Comparison of ENCODE assay signal across 8 cellular contexts in genomic region chr3:54830658-54831057, GRCh38.
A peak's percentile ranks its signal among the peaks of the same experiment; 100 is the strongest.
DNase-seq lines count a peak whose midpoint lies in the region; ATAC-seq and TF ChIP-seq lines count a peak whose summit lies in the region.

No MANE protein-coding gene starts in this region.

- H3K9me3 ChIP-seq in OCI-LY7 (ENCODE audit: low read length), result peaks cover 5% of the 10 kb centered on the region; the same call in 1 of the 2 replicates

- intact Hi-C loops in OCI-LY7 (cut with micrococcal nuclease; ENCODE audit: unreplicated experiment), result no loop called here

- no peaks in the 10 kb centered on the region for H3K27me3 ChIP-seq in foreskin keratinocyte

- CTCF ChIA-PET in OCI-LY7 (lab: Charles Lee; ENCODE audit: unreplicated experiment), result no interaction called here

- H3K79me2 ChIP-seq in OCI-LY7 (ENCODE audit: insufficient read depth, low read depth, low read length), result no peaks in the 10 kb centered on the region

- TF ChIP-seq CTCF in GM12801 (IDR thresholded peaks at IDR 0.05; ENCODE audit: extremely low read depth, insufficient read length) (peak; percentile 18), OCI-LY7 (conservative IDR thresholded peaks at IDR 0.05; ENCODE audit: low read length) (peak; percentile 78), foreskin keratinocyte (conservative IDR thresholded peaks at IDR 0.05) (peak; percentile 77)

- H3K9me2 ChIP-seq in OCI-LY7 (ENCODE audit: insufficient read depth, low read length), result no peaks in the 10 kb centered on the region

- no TSS peak for BruUV-seq in OCI-LY7 (replicated peaks; lab: Mats Ljungman, UMichigan)

- DNase-seq in ACHN (peak; percentile 22), OCI-LY7 (ENCODE audit: low spot score) (peak; percentile 41), foreskin keratinocyte (peak in 1 of 2 donors; percentile 20), DMS79 (lab: John Stamatoyannopoulos, UW) (no peak)

- H3K4me1 ChIP-seq in OCI-LY7 (ENCODE audit: insufficient read depth, low read length, poor library complexity, severe bottlenecking) (no peaks in the 10 kb centered on the region), foreskin keratinocyte (no peaks in the 10 kb centered on the region)

- no peak overlapping the region for H3K4me2 ChIP-seq in OCI-LY7 (ENCODE audit: low read length)

- no peaks in the 10 kb centered on the region for H4K20me1 ChIP-seq in OCI-LY7 (ENCODE audit: insufficient read depth, low read length)

- no peaks in the 10 kb centered on the region for H3K36me3 ChIP-seq in OCI-LY7 (ENCODE audit: insufficient read depth, low read length)

- in situ Hi-C loops in ACHN (cut with HindIII; ENCODE audit: low pct_ligation_motif_present, low pct_unique_long_range_greater_than_20kb, low sequenced_read_pairs), result no loop called here

- ATAC-seq in foreskin keratinocyte (no peak), GM21576 (IDR thresholded peaks at IDR 0.05; ENCODE audit: unreplicated experiment) (no peak), HG03460 (IDR thresholded peaks at IDR 0.05; ENCODE audit: unreplicated experiment) (no peak), GM21737 (IDR thresholded peaks at IDR 0.05; ENCODE audit: unreplicated experiment) (no peak)

- no peak overlapping the region for H2AFZ ChIP-seq in OCI-LY7 (ENCODE audit: low read length)

- POLR2A ChIA-PET in OCI-LY7 (lab: Charles Lee), result interaction anchor here (0.5 to 1.1 kb wide), 2 partner anchors 10 to 500 kb away, joined by 3 read pairs; no protein-coding TSS in a partner anchor

- H3K4me3 ChIP-seq in OCI-LY7 (ENCODE audit: low read depth, low read length, poor library complexity, severe bottlenecking), result no peak overlapping the region

- no peak overlapping the region for H3K27ac ChIP-seq in OCI-LY7 (ENCODE audit: low read depth, low read length, poor library complexity, severe bottlenecking)
- H3K27ac ChIP-seq in foreskin keratinocyte, result no peak overlapping the region

Comparison
In these comparisons a context has a peak if more than half of its experiments do, and no peak if none do; other contexts are left out.
1. CTCF ChIP-seq: peak in every context shown above with its lines; median percentile 78 in OCI-LY7; 77 in foreskin keratinocyte; 18 in GM12801.